In genomic region chr3:149860881-149861280, GRCh38 we compare ENCODE assay signal across 27 cellular contexts.
"Had no signal": no experiment of that assay in that cellular context is flagged by ENCODE, and none has a peak within 500 bp of the region (broad histone marks: within the 10 kb centered on the region; RNA-seq: fewer than 3 reads in every experiment).

No MANE protein-coding gene starts in this region.

- H3K36me3 ChIP-seq: brain microvascular endothelial cell, cardiac muscle cell, SJCRH30 had no signal

- H3K4me3 ChIP-seq: cardiac muscle cell, SJCRH30 had no signal

- H3K4me1 ChIP-seq: SJCRH30 had no signal

- H3K27me3 ChIP-seq: brain microvascular endothelial cell, cardiac muscle cell, SJCRH30 had no signal

- H3K9me3 ChIP-seq: SJCRH30 had no signal

- ATAC-seq: activated naive CD4-positive, alpha-beta T cell treated with anti-CD3 and anti-CD28 coated beads, Interleukin-2, amount 50 U/mL, for 72 hours; activated naive CD8-positive, alpha-beta T cell treated with anti-CD3 and anti-CD28 coated beads, Interleukin-2, amount 50 U/mL, for 24 hours; activated T-cell treated with anti-CD3 and anti-CD28 coated beads, Interleukin-2, amount 50 U/mL, for 4 hours; Right ventricle myocardium inferior; T-helper 17 cell; WTC11 had no signal

- DNase-seq: activated CD4-positive, alpha-beta memory T cell treated with anti-CD3 and anti-CD28 coated beads for 36 hours; activated CD4-positive, alpha-beta T cell treated with anti-CD3 and anti-CD28 coated beads for 1 hour; activated CD4-positive, alpha-beta T cell treated with anti-CD3 and anti-CD28 coated beads, Interleukin-2, amount 10 ng/mL, durations not matched to agents 7 days and 5 days; activated CD8-positive, alpha-beta memory T cell treated with anti-CD3 and anti-CD28 coated beads for 24 hours; activated effector memory CD4-positive, alpha-beta T cell treated with anti-CD3 and anti-CD28 coated beads, Interleukin-2, amount 50 U/mL, for 16 hours; activated naive CD4-positive, alpha-beta T cell treated with Interleukin-2 at 50 U/mL for 16 hours; activated naive CD8-positive, alpha-beta T cell treated with anti-CD3 and anti-CD28 coated beads, Interleukin-2, amount 50 U/mL, for 24 hours; activated T-cell treated with anti-CD3 and anti-CD28 coated beads, Interleukin-2, amount 50 U/mL, for 4 hours; brain microvascular endothelial cell; Kasumi-1; KBM-7; NCI-H1048; NCI-H1417; NCI-H1930; NCI-H2171; NCI-H2227 treated with DMSO at 0.1 percent for 48 hours; NCI-H446 treated with DMSO at 0.1 percent for 48 hours; NCI-H526 treated with DMSO at 0.1 percent for 48 hours; NCI-H82; RPMI8226; SJCRH30; T-helper 17 cell; T-helper 9 cell had no signal

- H3K4me3 Mint-ChIP-seq: activated CD4-positive, alpha-beta memory T cell treated with anti-CD3 and anti-CD28 coated beads for 36 hours; activated CD4-positive, alpha-beta T cell treated with anti-CD3 and anti-CD28 coated beads, Interleukin-2, amount 10 ng/mL, durations not matched to agents 7 days and 5 days; activated naive CD8-positive, alpha-beta T cell treated with anti-CD3 and anti-CD28 coated beads, Interleukin-2, amount 50 U/mL, for 24 hours; activated T-cell treated with anti-CD3 and anti-CD28 coated beads, Interleukin-2, amount 50 U/mL, for 4 hours; T-helper 17 cell; WTC11 had no signal

- H3K27ac Mint-ChIP-seq: activated CD4-positive, alpha-beta memory T cell treated with anti-CD3 and anti-CD28 coated beads for 36 hours; activated CD4-positive, alpha-beta T cell treated with anti-CD3 and anti-CD28 coated beads, Interleukin-2, amount 10 ng/mL, durations not matched to agents 7 days and 5 days; activated naive CD4-positive, alpha-beta T cell treated with anti-CD3 and anti-CD28 coated beads, Interleukin-2, amount 50 U/mL, for 72 hours; activated naive CD8-positive, alpha-beta T cell treated with anti-CD3 and anti-CD28 coated beads, Interleukin-2, amount 50 U/mL, for 24 hours; T-helper 17 cell; WTC11 had no signal

- H3K4me1 Mint-ChIP-seq: activated CD4-positive, alpha-beta T cell treated with anti-CD3 and anti-CD28 coated beads, Interleukin-2, amount 10 ng/mL, durations not matched to agents 7 days and 5 days; activated naive CD8-positive, alpha-beta T cell treated with anti-CD3 and anti-CD28 coated beads, Interleukin-2, amount 50 U/mL, for 24 hours had no signal

- H3K27ac ChIP-seq: brain microvascular endothelial cell, cardiac muscle cell, SJCRH30 had no signal

- H3K27me3 Mint-ChIP-seq: activated CD4-positive, alpha-beta memory T cell treated with anti-CD3 and anti-CD28 coated beads for 36 hours; activated CD4-positive, alpha-beta T cell treated with anti-CD3 and anti-CD28 coated beads, Interleukin-2, amount 10 ng/mL, durations not matched to agents 7 days and 5 days; activated naive CD8-positive, alpha-beta T cell treated with anti-CD3 and anti-CD28 coated beads, Interleukin-2, amount 50 U/mL, for 24 hours; T-helper 17 cell had no signal
